ENCODE assay signal across 9 cellular contexts in the genomic region with DNA sequence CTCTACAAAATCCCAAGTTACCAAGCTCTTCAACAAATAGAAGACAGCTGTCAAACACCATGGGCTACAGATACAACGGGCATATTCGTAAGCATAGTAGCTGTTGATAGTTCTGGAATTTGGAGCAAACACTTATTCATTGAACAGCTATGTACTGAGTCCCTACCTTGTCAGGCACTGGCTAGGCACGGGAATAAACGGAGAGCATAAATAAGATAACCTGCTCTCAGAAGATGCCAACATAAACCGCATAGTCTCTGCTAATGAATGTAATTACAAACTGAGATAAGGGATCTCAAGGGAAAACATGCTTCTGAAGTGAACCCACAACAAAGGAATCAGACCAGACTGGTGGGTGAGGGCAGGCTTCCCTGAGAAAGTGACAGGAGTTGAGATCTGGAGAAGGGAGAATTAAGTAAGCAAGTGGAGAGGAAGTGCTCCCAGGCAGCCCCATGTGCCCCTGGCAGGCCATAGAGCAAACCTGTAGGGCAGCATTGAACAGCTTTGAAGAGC. TPM values are rescaled to one million over a fixed set of nuclear protein-coding genes. Genes with fewer than 3 reads are reported as not detected.
DNase-seq lines count a peak whose midpoint lies in the region; ATAC-seq and TF ChIP-seq lines count a peak whose summit lies in the region.
"Had no signal": no experiment of that assay in that cellular context is flagged by ENCODE, and none has a peak within 500 bp of the region (broad histone marks: within the 10 kb centered on the region; RNA-seq: fewer than 3 reads in every experiment).

No MANE protein-coding gene starts in this region.

- no TSS peak for BruUV-seq in Caco-2 (replicated peaks; lab: Mats Ljungman, UMichigan)
- no TSS peak for BruUV-seq in IMR-90 (replicated peaks; lab: Mats Ljungman, UMichigan)
- no TSS peak for BruUV-seq in MCF 10A (replicated peaks; lab: Mats Ljungman, UMichigan)

- H3K27me3 ChIP-seq in Caco-2 (replicated peaks; ENCODE audit: control insufficient read depth, insufficient read depth, low read length) (no peaks in the 10 kb centered on the region), IMR-90 (ENCODE audit: control insufficient read depth, insufficient read depth, low read length) (peaks cover 2% of the 10 kb centered on the region)

- H3K4me3 Mint-ChIP-seq in Caco-2 (ENCODE audit: unreplicated experiment): peak overlapping the region; percentile 78
- peak overlapping the region; percentile 78 for H3K4me3 Mint-ChIP-seq in MCF 10A (ENCODE audit: unreplicated experiment)
- H3K4me3 Mint-ChIP-seq in neural crest cell: peak overlapping the region; percentile 89

- H3K27me3 Mint-ChIP-seq in Caco-2 (ENCODE audit: insufficient read depth, unreplicated experiment) (peaks cover 17% of the 10 kb centered on the region), MCF 10A (ENCODE audit: insufficient read depth, unreplicated experiment) (no peaks in the 10 kb centered on the region), neural crest cell (ENCODE audit: low read depth) (peaks cover 55% of the 10 kb centered on the region)

- no peak for DNase-seq in Caco-2
- no peak for DNase-seq in IMR-90
- DNase-seq in MCF 10A (ENCODE audit: unreplicated experiment): no peak
- DNase-seq in neural crest cell (ENCODE audit: low read depth, low spot score): no peak
- no peak for DNase-seq in NCI-H2029 treated with DMSO at 0.1 percent for 48 hours (lab: John Stamatoyannopoulos, UW)
- DNase-seq in NCI-H2196 treated with DMSO at 0.1 percent for 48 hours (lab: John Stamatoyannopoulos, UW; ENCODE audit: unreplicated experiment): no peak
- DNase-seq: stimulated activated naive CD4-positive, alpha-beta T cell treated with Interleukin-2 at 50 U/mL for 16 hours had no signal

- H2AFZ ChIP-seq in IMR-90 (replicated peaks; ENCODE audit: low read length, poor library complexity): peak overlapping the region; percentile 92

- peak overlapping the region; percentile 52; the same call in 1 of the 2 replicates for H3K4ac ChIP-seq in IMR-90 (ENCODE audit: low read depth, low read length)

- peak overlapping the region in 1 of 2 experiments; percentile 49; a peak in 1 of 4 replicates for H4K8ac ChIP-seq in IMR-90 (ENCODE audit: low read depth in 2 of 2, low read length in 2 of 2)

- H3K36me3 ChIP-seq in Caco-2 (ENCODE audit: control insufficient read depth, insufficient read depth, low read length) (no peaks in the 10 kb centered on the region), IMR-90 (ENCODE audit: control insufficient read depth, insufficient read depth, low read length) (no peaks in the 10 kb centered on the region)

- no peak overlapping the region for H3K4me3 ChIP-seq in Caco-2 (ENCODE audit: low read depth, low read length)
- no peak overlapping the region; the same call in 1 of the 2 replicates for H3K4me3 ChIP-seq in IMR-90 (ENCODE audit: insufficient read depth, low read depth, low read length)

- CTCF ChIA-PET in Caco-2 (lab: Charles Lee) (no interaction called here), IMR-90 (lab: Yijun Ruan, JAX) (interaction anchor here (0.6 to 1.1 kb wide), 6 partner anchors 18 to 198 kb away, joined by 3 to 5 read pairs (median 4); no protein-coding TSS in a partner anchor), MCF 10A (lab: Yijun Ruan, JAX) (interaction anchor here (0.5 to 6.2 kb wide), 21 partner anchors 10 to 251 kb away, joined by 3 to 66 read pairs (median 4); no protein-coding TSS in a partner anchor)

- H2AK5ac ChIP-seq in IMR-90 (ENCODE audit: low read depth, low read length): no peak overlapping the region

- in situ Hi-C loops in IMR-90 (cut with MboI; ENCODE audit: low sequenced_read_pairs): loop anchor here (5.0 kb wide), 2 partner anchors 124 to 194 kb away; no protein-coding TSS in a partner anchor

- H3K23ac ChIP-seq in IMR-90 (ENCODE audit: low read depth, low read length): 0 out of 2 replicates have a peak overlapping the region, but pooled peaks have one; percentile 76

- H4K20me1 ChIP-seq in IMR-90 (ENCODE audit: insufficient read depth, low read length): no peaks in the 10 kb centered on the region

- no peak overlapping the region for H4K91ac ChIP-seq in IMR-90 (ENCODE audit: insufficient read depth, low read depth, low read length)

- ATAC-seq in IMR-90 (ENCODE audit: low read depth) (no peak), GM18517 (IDR thresholded peaks at IDR 0.05; ENCODE audit: unreplicated experiment) (no peak), HG03025 (IDR thresholded peaks at IDR 0.05; ENCODE audit: low FRiP score, unreplicated experiment) (no peak)

- TF ChIP-seq CTCF in Caco-2 (IDR thresholded peaks at IDR 0.05; ENCODE audit: insufficient read depth in 1 of 2, low read depth in 1 of 2, low read length in 1 of 2, severe bottlenecking in 1 of 2, unreplicated experiment in 1 of 2): no peak
- TF ChIP-seq CTCF in IMR-90 (conservative IDR thresholded peaks at IDR 0.05; ENCODE audit: low read depth, low read length): no peak
- TF ChIP-seq CTCF in MCF 10A (IDR thresholded peaks at IDR 0.05; ENCODE audit: unreplicated experiment): no peak
- TF ChIP-seq CTCF in neural crest cell (conservative IDR thresholded peaks at IDR 0.05): no peak

- H3K9me3 ChIP-seq in Caco-2 (no peaks in the 10 kb centered on the region), IMR-90 (ENCODE audit: control insufficient read depth, insufficient read depth, low read length) (no peaks in the 10 kb centered on the region)

- H4K5ac ChIP-seq in IMR-90 (ENCODE audit: low read depth, low read length): no peak overlapping the region

- no peaks in the 10 kb centered on the region for H3K9me1 ChIP-seq in IMR-90 (ENCODE audit: insufficient read depth, low read length)

- peak overlapping the region; percentile 96; the same call in 1 of the 2 replicates for H3K4me2 ChIP-seq in IMR-90 (ENCODE audit: low read depth, low read length)

- dilution Hi-C loops in IMR-90 (cut with HindIII; ENCODE audit: low sequenced_read_pairs, unreplicated experiment): no loop called here

- WGBS in IMR-90 (ENCODE audit: extremely low coverage in 2 of 2, insufficient read length in 1 of 2), 2 experiments: no CpG with 5 or more reads among the region's 5 CpGs

- no peak overlapping the region for H3K9ac ChIP-seq in IMR-90 (ENCODE audit: low read depth, low read length)

- H3K79me1 ChIP-seq in IMR-90 (ENCODE audit: low read depth in 1 of 2, low read length in 2 of 2): peaks cover 0 to 6% of the 10 kb centered on the region in 2 experiments; a peak in 1 of 4 replicates

- H3K4me1 Mint-ChIP-seq in Caco-2 (ENCODE audit: low read depth, unreplicated experiment): peaks cover 8% of the 10 kb centered on the region
- peaks cover 5% of the 10 kb centered on the region for H3K4me1 Mint-ChIP-seq in MCF 10A (ENCODE audit: insufficient read depth, unreplicated experiment)
- peaks cover 37% of the 10 kb centered on the region for H3K4me1 Mint-ChIP-seq in neural crest cell

- intact Hi-C loops in Caco-2 (cut with micrococcal nuclease; ENCODE audit: unreplicated experiment) (loop anchor here (1.0 to 2.0 kb wide), 2 partner anchors 67 to 120 kb away; no protein-coding TSS in a partner anchor), IMR-90 (cut with micrococcal nuclease) (loop anchor here (1.0 to 10.0 kb wide), 5 partner anchors 66 to 297 kb away; no protein-coding TSS in a partner anchor), MCF 10A (cut with micrococcal nuclease) (loop anchor here (5.0 kb wide), 1 partner anchor 66 kb away; no protein-coding TSS in a partner anchor)

- H3K27ac Mint-ChIP-seq in Caco-2 (ENCODE audit: unreplicated experiment) (no peak overlapping the region), MCF 10A (ENCODE audit: low read depth, unreplicated experiment) (peak overlapping the region; percentile 3), neural crest cell (ENCODE audit: unreplicated experiment) (no peak overlapping the region)

- no peak overlapping the region for H2BK5ac ChIP-seq in IMR-90 (ENCODE audit: low read depth, low read length, poor library complexity, severe bottlenecking)

- POLR2A ChIA-PET in Caco-2 (lab: Charles Lee): no interaction called here
- POLR2A ChIA-PET in IMR-90 (lab: Charles Lee; ENCODE audit: unreplicated experiment): interaction anchor here (0.5 kb wide), 1 partner anchor 40 kb away, joined by 7 read pairs; no protein-coding TSS in a partner anchor
- POLR2A ChIA-PET in MCF 10A (lab: Yijun Ruan, JAX): interaction anchor here (0.7 to 1.0 kb wide), 3 partner anchors 66 to 122 kb away, joined by 3 to 4 read pairs (median 4); no protein-coding TSS in a partner anchor

- no peak overlapping the region for H2BK15ac ChIP-seq in IMR-90 (ENCODE audit: low read depth, low read length)

- no peak overlapping the region for H2BK120ac ChIP-seq in IMR-90 (ENCODE audit: low read depth, low read length)

- no peak overlapping the region for H3K14ac ChIP-seq in IMR-90 (replicated peaks; ENCODE audit: low read depth, low read length)

- H2BK20ac ChIP-seq in IMR-90 (ENCODE audit: low read depth, low read length): no peak overlapping the region

- peaks cover 8% of the 10 kb centered on the region; the same call in 1 of the 2 replicates for H3K4me1 ChIP-seq in Caco-2
- peaks cover 8% of the 10 kb centered on the region for H3K4me1 ChIP-seq in IMR-90 (ENCODE audit: control insufficient read depth, insufficient read depth, low read length)

- no peak overlapping the region for H3K27ac ChIP-seq in IMR-90 (ENCODE audit: insufficient read depth, low read length)

- H3K18ac ChIP-seq in IMR-90 (ENCODE audit: low read depth, low read length): no peak overlapping the region

- no peak overlapping the region for H2AK9ac ChIP-seq in IMR-90 (replicated peaks; ENCODE audit: low read depth, low read length, poor library complexity)

- H3K9me3 Mint-ChIP-seq in Caco-2 (ENCODE audit: unreplicated experiment) (no peaks in the 10 kb centered on the region), MCF 10A (ENCODE audit: unreplicated experiment) (no peaks in the 10 kb centered on the region), neural crest cell (no peaks in the 10 kb centered on the region)

- H3K56ac ChIP-seq in IMR-90 (ENCODE audit: extremely low read depth, insufficient read depth, low read length): no peak overlapping the region

- TF ChIP-seq RAD21 in IMR-90 (IDR thresholded peaks at IDR 0.05; ENCODE audit: low read length): no peak

- H3K36me3 Mint-ChIP-seq in Caco-2 (ENCODE audit: insufficient read depth, unreplicated experiment) (no peaks in the 10 kb centered on the region), MCF 10A (ENCODE audit: insufficient read depth, unreplicated experiment) (no peaks in the 10 kb centered on the region), neural crest cell (ENCODE audit: low read depth) (no peaks in the 10 kb centered on the region)

- no peak for TF ChIP-seq POLR2A in IMR-90 (IDR thresholded peaks at IDR 0.05; ENCODE audit: low read depth, low read length)

RNA-seq across cellular contexts. Expression of a gene that starts 1.0 kb away (rescaled TPM):
- total RNA-seq in Caco-2 (2022): 1.0 and 3.1 TPM in 2 replicates
- total RNA-seq in IMR-90 (2012; rRNA removed): 11.7 and 15.6 TPM in 2 replicates
- 5.2 and 22.8 TPM in 2 replicates for polyA plus RNA-seq in IMR-90 (2012; rRNA removed)
- 1.3 and 1.7 TPM in 2 replicates for polyA plus RNA-seq in IMR-90 (2012; cell fraction: cytosol; rRNA removed)
- 3.8 and 11.8 TPM in 2 replicates for polyA plus RNA-seq in IMR-90 (2012; cell fraction: nucleus; rRNA removed; ENCODE audit: low replicate concordance)
- 4.4 and 6.9 TPM in 2 replicates for total RNA-seq in MCF 10A (2022)
- 11.2 and 13.5 TPM in 2 replicates for total RNA-seq in neural crest cell
